In genomic region chr7:74203157-74203556, GRCh38 we compare ENCODE assay signal across 8 cellular contexts. TPM values are rescaled to one million over a fixed set of nuclear protein-coding genes. Genes with fewer than 3 reads are reported as not detected.
A peak's percentile ranks its signal among the peaks of the same experiment; 100 is the strongest.
DNase-seq lines count a peak whose midpoint lies in the region; ATAC-seq and TF ChIP-seq lines count a peak whose summit lies in the region.

No MANE protein-coding gene starts in this region.

- WGBS in smooth muscle cell (ENCODE audit: low lambda C conversion rate), result 55% methylated on average over 9 of the region's 10 CpGs

- no peaks in the 10 kb centered on the region for H3K79me2 ChIP-seq in smooth muscle cell (ENCODE audit: low read depth)

- no peaks in the 10 kb centered on the region for H3K27me3 ChIP-seq in smooth muscle cell (ENCODE audit: low read depth)

- no peak overlapping the region for H2AFZ ChIP-seq in smooth muscle cell (ENCODE audit: low read depth)

- peaks cover 18% of the 10 kb centered on the region for H3K27me3 Mint-ChIP-seq in mesothelial cell of epicardium (ENCODE audit: low read depth)

- H3K4me3 ChIP-seq in AG10803 (ENCODE audit: low read length) (no peak overlapping the region), SK-N-MC (no peak overlapping the region; the same call in 1 of the 2 replicates), smooth muscle cell (no peak overlapping the region)

- H3K4me1 Mint-ChIP-seq in mesothelial cell of epicardium, result no peaks in the 10 kb centered on the region

- TF ChIP-seq CTCF in AG10803 (conservative IDR thresholded peaks at IDR 0.05; ENCODE audit: low read length) (peak; percentile 75), smooth muscle cell (IDR thresholded peaks at IDR 0.05; ENCODE audit: borderline replicate concordance, insufficient read depth, poor library complexity, severe bottlenecking) (peak; percentile 51), mesothelial cell of epicardium (IDR thresholded peaks at IDR 0.05; ENCODE audit: unreplicated experiment) (no peak)

- no peak overlapping the region for H3K4me3 Mint-ChIP-seq in mesothelial cell of epicardium

- peaks cover 17% of the 10 kb centered on the region for H4K20me1 ChIP-seq in smooth muscle cell (ENCODE audit: low read depth)

- H3K27ac Mint-ChIP-seq in mesothelial cell of epicardium, result no peak overlapping the region

- no peaks in the 10 kb centered on the region; the same call in 1 of the 2 replicates for H3K36me3 ChIP-seq in SK-N-MC (ENCODE audit: insufficient read depth, low read length)
- H3K36me3 ChIP-seq in smooth muscle cell (ENCODE audit: low read depth), result no peaks in the 10 kb centered on the region

- H3F3A ChIP-seq in smooth muscle cell (ENCODE audit: low read depth), result no peaks in the 10 kb centered on the region

- no peaks in the 10 kb centered on the region for H3K9me3 Mint-ChIP-seq in mesothelial cell of epicardium

- no peaks in the 10 kb centered on the region for H3K4me1 ChIP-seq in smooth muscle cell (ENCODE audit: low read depth)

- H3K27ac ChIP-seq in SK-N-MC (no peak overlapping the region), smooth muscle cell (ENCODE audit: low read depth) (no peak overlapping the region)

- H3K9ac ChIP-seq in SK-N-MC (ENCODE audit: insufficient read length) (no peak overlapping the region), smooth muscle cell (ENCODE audit: low read depth) (no peak overlapping the region)

- peaks cover 2% of the 10 kb centered on the region for H3K36me3 Mint-ChIP-seq in mesothelial cell of epicardium

- H3K9me3 ChIP-seq in SK-N-MC (ENCODE audit: low read depth, low read length), result no peaks in the 10 kb centered on the region
- no peaks in the 10 kb centered on the region for H3K9me3 ChIP-seq in smooth muscle cell (replicated peaks; ENCODE audit: low read depth)

- DNase-seq in AG10803 (ENCODE audit: low read depth) (peak; percentile 72), H4 (ENCODE audit: low spot score) (peak; percentile 88), SK-N-MC (ENCODE audit: low read depth, low spot score) (peak; percentile 47), fibroblast of the conjunctiva (ENCODE audit: low read depth) (peak; percentile 42), smooth muscle cell (lab: John Stamatoyannopoulos, UW; ENCODE audit: unreplicated experiment) (no peak), mesothelial cell of epicardium (ENCODE audit: low spot score in 2 of 2, unreplicated experiment in 2 of 2) (no peak), T1000 (lab: John Stamatoyannopoulos, UW) (no peak)

- ATAC-seq in GM21717 (IDR thresholded peaks at IDR 0.05; ENCODE audit: unreplicated experiment), result no peak

- no peak overlapping the region for H3K4me2 ChIP-seq in smooth muscle cell

RNA-seq across cellular contexts. Expression of gene LAT2, which starts 6.6 kb away (rescaled TPM):
- total RNA-seq in H4 (2014; rRNA removed; shearing (Covaris generic)), result not detected in 2 replicates
- 0.54 TPM in 1 of 2 replicates, not detected in the other for total RNA-seq in smooth muscle cell
- 0.39 TPM in 1 of 2 replicates, not detected in the other for polyA plus RNA-seq in smooth muscle cell
- total RNA-seq in mesothelial cell of epicardium, result 0.34 to 1.0 TPM (median 0.51 TPM) in 3 replicates

RNA-seq across cellular contexts. Expression of gene EIF4H, which starts 29.0 kb away (rescaled TPM):
- total RNA-seq in H4 (2014; rRNA removed; shearing (Covaris generic)), result 219 and 223 TPM in 2 replicates
- 168 and 198 TPM in 2 replicates for total RNA-seq in smooth muscle cell
- 222 and 241 TPM in 2 replicates for polyA plus RNA-seq in smooth muscle cell
- total RNA-seq in mesothelial cell of epicardium, result 264 to 270 TPM (median 267 TPM) in 3 replicates

RNA-seq across cellular contexts. Expression of gene RFC2, which starts 51.0 kb away (rescaled TPM):
- 80.6 and 97.3 TPM in 2 replicates for total RNA-seq in H4 (2014; rRNA removed; shearing (Covaris generic))
- total RNA-seq in smooth muscle cell, result 12.9 and 29.4 TPM in 2 replicates
- polyA plus RNA-seq in smooth muscle cell, result 20.5 and 28.9 TPM in 2 replicates
- total RNA-seq in mesothelial cell of epicardium, result 25.8 to 30.0 TPM (median 25.8 TPM) in 3 replicates

Comparison
In these comparisons a context has a peak if more than half of its experiments do, and no peak if none do; other contexts are left out.
1. DNase-seq: peak in AG10803 (single experiment), H4 (single experiment), SK-N-MC (single experiment) and fibroblast of the conjunctiva (single experiment); none in smooth muscle cell (single experiment), mesothelial cell of epicardium (0 of 2) and T1000 (single experiment).